In the genomic region with DNA sequence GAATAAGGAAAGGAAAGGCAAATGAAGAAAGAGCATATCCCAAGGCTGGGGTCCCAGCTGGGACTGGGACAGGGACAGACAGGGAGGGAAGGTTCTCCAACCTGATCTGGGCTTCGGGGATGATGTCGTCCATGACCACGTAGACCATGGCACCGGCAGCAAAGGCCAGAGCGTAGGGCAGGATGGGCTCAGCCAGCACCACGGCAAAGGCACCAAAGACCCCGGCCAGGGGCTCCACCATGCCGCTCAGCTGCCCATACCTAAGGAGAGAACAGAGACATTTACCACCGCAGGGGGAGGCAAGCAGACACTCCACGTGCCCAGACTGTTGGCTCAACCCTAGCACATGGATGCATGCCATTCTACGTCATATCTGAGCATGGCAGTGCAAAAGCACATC, we compare ENCODE assay signal across 34 cellular contexts.
"Had no signal": no experiment of that assay in that cellular context is flagged by ENCODE, and none has a peak within 500 bp of the region (broad histone marks: within the 10 kb centered on the region; RNA-seq: fewer than 3 reads in every experiment).

No MANE protein-coding gene starts in this region.

- H3K9me3 ChIP-seq: esophagus muscularis mucosa, gastrocnemius medialis had no signal

- H3K4me1 ChIP-seq: esophagus muscularis mucosa, foreskin keratinocyte, gastrocnemius medialis had no signal

- DNase-seq: activated B cell treated with CpG ODN at 0.5 μM for 24 hours; activated CD4-positive, alpha-beta T cell treated with anti-CD3 and anti-CD28 coated beads for 48 hours; activated CD4-positive, alpha-beta T cell treated with anti-CD3 and anti-CD28 coated beads, Interleukin-2, amount 50 U/mL, for 1 hour; activated CD4-positive, alpha-beta T cell treated with anti-CD3 and anti-CD28 coated beads, Interleukin-2, amount 50 U/mL, for 48 hours; activated CD8-positive, alpha-beta memory T cell treated with anti-CD3 and anti-CD28 coated beads for 24 hours; activated CD8-positive, alpha-beta T cell treated with anti-CD3 and anti-CD28 coated beads for 36 hours; activated effector memory CD4-positive, alpha-beta T cell treated with Interleukin-2 at 50 U/mL for 16 hours; activated gamma-delta T cell treated with Interleukin-2 at 50 U/mL for 16 hours; activated naive CD4-positive, alpha-beta T cell treated with anti-CD3 and anti-CD28 coated beads, Interleukin-2, amount 50 U/mL, for 16 hours; activated naive CD4-positive, alpha-beta T cell treated with Interleukin-2 at 50 U/mL for 16 hours; activated T-cell treated with anti-CD3 and anti-CD28 coated beads, Interleukin-2, amount 50 U/mL, for 4 hours; amniotic stem cell; anterior cingulate cortex; brain microvascular endothelial cell; cortex of kidney; dermis blood vessel endothelial cell; effector CD4-positive, alpha-beta T cell; effector memory CD8-positive, alpha-beta T cell; erythroblast; foreskin keratinocyte; gastrocnemius medialis; glutamatergic neuron; T-helper 1 cell; T-helper 17 cell; T1000; WERI-Rb-1 had no signal

- H3K27ac Mint-ChIP-seq: activated B cell treated with CpG ODN at 0.5 μM for 24 hours; activated CD8-positive, alpha-beta T cell treated with anti-CD3 and anti-CD28 coated beads for 36 hours; activated naive CD8-positive, alpha-beta T cell; activated T-helper 17 cell treated with anti-CD3 and anti-CD28 coated beads, Interleukin-2, amount 50 U/mL, for 72 hours; effector memory CD8-positive, alpha-beta T cell; T-helper 17 cell; T-helper 2 cell treated with Interferon-gamma antibody and Interleukin-4, amounts not matched to agents 5 μg/mL and 100 μg/mL, for 36 hours had no signal

- H3K9me3 Mint-ChIP-seq: activated B cell treated with CpG ODN at 0.5 μM for 24 hours; activated CD8-positive, alpha-beta T cell treated with anti-CD3 and anti-CD28 coated beads for 36 hours; activated T-cell treated with anti-CD3 and anti-CD28 coated beads, Interleukin-2, amount 50 U/mL, for 4 hours; activated T-helper 17 cell treated with anti-CD3 and anti-CD28 coated beads, Interleukin-2, amount 50 U/mL, for 72 hours; effector memory CD8-positive, alpha-beta T cell; T-helper 2 cell treated with Interferon-gamma antibody and Interleukin-4, amounts not matched to agents 5 μg/mL and 100 μg/mL, for 36 hours had no signal

- H3K4me3 ChIP-seq: esophagus muscularis mucosa, gastrocnemius medialis had no signal

- H3K27me3 Mint-ChIP-seq: activated B cell treated with CpG ODN at 0.5 μM for 24 hours; activated CD8-positive, alpha-beta T cell treated with anti-CD3 and anti-CD28 coated beads for 36 hours; activated naive CD8-positive, alpha-beta T cell; activated T-helper 17 cell treated with anti-CD3 and anti-CD28 coated beads, Interleukin-2, amount 50 U/mL, for 72 hours; effector memory CD8-positive, alpha-beta T cell; T-helper 17 cell had no signal

- H3K27ac ChIP-seq: brain microvascular endothelial cell, esophagus muscularis mucosa, foreskin keratinocyte, gastrocnemius medialis, WERI-Rb-1 had no signal

- ATAC-seq: activated CD4-positive, CD25-positive, alpha-beta regulatory T cell treated with anti-CD3 and anti-CD28 coated beads, Interleukin-2, amount 50 U/mL, for 24 hours; activated CD8-positive, alpha-beta T cell treated with anti-CD3 and anti-CD28 coated beads for 36 hours; activated T-cell treated with anti-CD3 and anti-CD28 coated beads, Interleukin-2, amount 50 U/mL, for 4 hours; activated T-helper 17 cell treated with anti-CD3 and anti-CD28 coated beads, Interleukin-2, amount 50 U/mL, for 72 hours; effector memory CD8-positive, alpha-beta T cell; foreskin keratinocyte; gastrocnemius medialis; T-helper 17 cell had no signal

- FAIRE-seq: astrocyte, bronchial epithelial cell, colon had no signal

- H3K36me3 ChIP-seq: brain microvascular endothelial cell, gastrocnemius medialis had no signal

- H3K4me3 Mint-ChIP-seq: activated B cell treated with CpG ODN at 0.5 μM for 24 hours; activated CD8-positive, alpha-beta T cell treated with anti-CD3 and anti-CD28 coated beads for 36 hours; activated naive CD8-positive, alpha-beta T cell; activated T-cell treated with anti-CD3 and anti-CD28 coated beads, Interleukin-2, amount 50 U/mL, for 4 hours; activated T-helper 17 cell treated with anti-CD3 and anti-CD28 coated beads, Interleukin-2, amount 50 U/mL, for 72 hours; effector memory CD8-positive, alpha-beta T cell; T-helper 17 cell; T-helper 2 cell treated with Interferon-gamma antibody and Interleukin-4, amounts not matched to agents 5 μg/mL and 100 μg/mL, for 36 hours had no signal

- H3K27me3 ChIP-seq: brain microvascular endothelial cell, esophagus muscularis mucosa, foreskin keratinocyte, gastrocnemius medialis had no signal

- H3K4me1 Mint-ChIP-seq: activated B cell treated with CpG ODN at 0.5 μM for 24 hours; activated T-helper 17 cell treated with anti-CD3 and anti-CD28 coated beads, Interleukin-2, amount 50 U/mL, for 72 hours had no signal
